Comparison of ENCODE assay signal across 15 cellular contexts in the genomic region with DNA sequence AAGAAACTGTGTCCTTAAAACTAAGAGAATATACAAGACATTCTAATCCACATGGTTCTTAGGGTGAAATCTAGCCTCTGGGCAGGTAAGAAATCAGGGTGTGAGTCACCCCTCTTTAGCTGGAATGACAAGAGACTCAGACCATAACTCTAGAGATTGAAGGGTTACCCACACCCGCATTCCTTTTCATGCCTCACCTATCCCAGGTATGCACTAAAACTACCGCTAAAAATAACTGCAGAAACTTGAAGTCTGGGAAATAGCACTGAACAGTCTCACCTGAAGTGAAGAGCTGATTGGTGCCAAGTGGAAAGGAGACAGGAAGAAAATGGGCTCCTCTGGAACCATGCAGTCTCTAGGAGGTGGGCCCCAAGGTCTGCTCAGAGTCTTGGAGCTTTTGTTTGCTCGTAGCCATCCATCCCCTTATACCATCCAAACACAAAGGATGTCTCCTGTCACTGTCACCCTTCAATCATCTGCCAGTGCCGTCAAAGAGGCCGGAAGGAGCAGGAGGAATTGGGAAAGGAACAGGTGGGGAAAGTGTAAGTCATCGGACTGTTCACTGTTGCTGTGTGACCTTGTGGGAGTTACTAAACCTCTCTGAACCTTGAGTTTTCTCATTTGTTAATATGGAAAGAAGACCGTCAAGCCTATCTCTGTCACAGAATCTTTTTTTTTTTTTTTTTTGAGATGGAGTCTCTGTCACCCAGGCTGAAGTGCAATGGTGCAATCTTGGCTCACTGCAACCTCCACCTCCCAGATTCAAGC. TPM values are rescaled to one million over a fixed set of nuclear protein-coding genes. Genes with fewer than 3 reads are reported as not detected.
DNase-seq lines count a peak whose midpoint lies in the region; ATAC-seq and TF ChIP-seq lines count a peak whose summit lies in the region.
"Had no signal": no experiment of that assay in that cellular context is flagged by ENCODE, and none has a peak within 500 bp of the region (broad histone marks: within the 10 kb centered on the region; RNA-seq: fewer than 3 reads in every experiment).

No MANE protein-coding gene starts in this region.

- H3K9me3 ChIP-seq in HUES48 (ENCODE audit: control insufficient read depth, insufficient read depth, low read length): no peaks in the 10 kb centered on the region
- H3K9me3 ChIP-seq in breast epithelium: no peaks in the 10 kb centered on the region
- H3K9me3 ChIP-seq: MG63 had no signal

- no peaks in the 10 kb centered on the region for H3K27me3 ChIP-seq in HUES48 (ENCODE audit: control insufficient read depth, insufficient read depth, low read length)
- H3K27me3 ChIP-seq in breast epithelium: no peaks in the 10 kb centered on the region
- H3K27me3 ChIP-seq: MG63 had no signal

- peaks cover 8% of the 10 kb centered on the region for H3K4me1 ChIP-seq in HUES48 (ENCODE audit: control insufficient read depth, insufficient read depth, low read length)
- no peaks in the 10 kb centered on the region for H3K4me1 ChIP-seq in breast epithelium

- no peak for TF ChIP-seq POLR2A in breast epithelium (IDR thresholded peaks at IDR 0.05)

- DNase-seq in AG08395 (ENCODE audit: low spot score) (peak; percentile 28), breast epithelium (ENCODE audit: low spot score in 2 of 2) (no peak), mesothelial cell of epicardium (ENCODE audit: low spot score in 2 of 2, unreplicated experiment in 2 of 2) (no peak), NCI-H2081 (lab: John Stamatoyannopoulos, UW) (no peak)
- DNase-seq: activated CD8-positive, alpha-beta memory T cell treated with anti-CD3 and anti-CD28 coated beads, Interleukin-2, amount 50 U/mL, for 48 hours; MG63; NCI-H446; stimulated activated CD4-positive, alpha-beta T cell treated with anti-CD3 and anti-CD28 coated beads, Interleukin-15, amount 100 ng/mL, for 24 hours; T-cell had no signal

- no peaks in the 10 kb centered on the region for H3K27me3 Mint-ChIP-seq in mesothelial cell of epicardium (ENCODE audit: low read depth)
- H3K27me3 Mint-ChIP-seq: stimulated activated naive CD8-positive, alpha-beta T cell treated with anti-CD3 and anti-CD28 coated beads, Interleukin-15, Interleukin-2, amounts not matched to agents 100 ng/mL and 50 ng/mL, for 24 hours; T-cell had no signal

- H3K9ac ChIP-seq in HUES48 (ENCODE audit: low read depth, low read length): no peak overlapping the region

- peaks cover 26% of the 10 kb centered on the region for H3K36me3 Mint-ChIP-seq in mesothelial cell of epicardium

- H3K36me3 ChIP-seq in HUES48 (ENCODE audit: control insufficient read depth, insufficient read depth, low read length): peaks cover 35% of the 10 kb centered on the region
- H3K36me3 ChIP-seq in breast epithelium: no peaks in the 10 kb centered on the region

- H3K27ac Mint-ChIP-seq in mesothelial cell of epicardium: peak overlapping the region; percentile 89
- H3K27ac Mint-ChIP-seq: CD14-positive monocyte; stimulated activated naive CD8-positive, alpha-beta T cell treated with anti-CD3 and anti-CD28 coated beads, Interleukin-15, Interleukin-2, amounts not matched to agents 100 ng/mL and 50 ng/mL, for 24 hours had no signal

- intact Hi-C loops in breast epithelium (cut with DNase I; ENCODE audit: low total_unique reads): no loop called here

- peaks cover 27% of the 10 kb centered on the region for H3K4me1 Mint-ChIP-seq in mesothelial cell of epicardium

- no peak for ATAC-seq in HG02884 (IDR thresholded peaks at IDR 0.05; ENCODE audit: unreplicated experiment)
- no peak for ATAC-seq in HG02840 (IDR thresholded peaks at IDR 0.05; ENCODE audit: low FRiP score, unreplicated experiment)
- ATAC-seq in GM18520 (IDR thresholded peaks at IDR 0.05; ENCODE audit: unreplicated experiment): no peak
- ATAC-seq: T-cell had no signal

- peak overlapping the region; percentile 35 for H3K27ac ChIP-seq in HUES48 (ENCODE audit: low read depth, low read length)
- H3K27ac ChIP-seq in breast epithelium: peak overlapping the region; percentile 62 to 74

- H3K4me3 Mint-ChIP-seq in mesothelial cell of epicardium: no peak overlapping the region
- H3K4me3 Mint-ChIP-seq: CD14-positive monocyte; stimulated activated naive CD8-positive, alpha-beta T cell treated with anti-CD3 and anti-CD28 coated beads, Interleukin-15, Interleukin-2, amounts not matched to agents 100 ng/mL and 50 ng/mL, for 24 hours; T-cell had no signal

- H3K4me3 ChIP-seq in HUES48 (ENCODE audit: low read depth, low read length) (no peak overlapping the region), breast epithelium (no peak overlapping the region)
- H3K4me3 ChIP-seq: MG63 had no signal

- no peaks in the 10 kb centered on the region for H3K9me3 Mint-ChIP-seq in mesothelial cell of epicardium
- H3K9me3 Mint-ChIP-seq: stimulated activated naive CD8-positive, alpha-beta T cell treated with anti-CD3 and anti-CD28 coated beads, Interleukin-15, Interleukin-2, amounts not matched to agents 100 ng/mL and 50 ng/mL, for 24 hours; T-cell had no signal

- TF ChIP-seq CTCF in breast epithelium (IDR thresholded peaks at IDR 0.05) (no peak), mesothelial cell of epicardium (IDR thresholded peaks at IDR 0.05; ENCODE audit: unreplicated experiment) (no peak)

RNA-seq across cellular contexts. Expression of gene DDX47, which starts 22.4 kb away (rescaled TPM):
- total RNA-seq in breast epithelium: 10 to 100 TPM; 44.8 to 81.1 (median 60.0) TPM
- 69.3 to 70.8 TPM (median 70.4 TPM) in 3 replicates for total RNA-seq in mesothelial cell of epicardium

RNA-seq across cellular contexts. Expression of gene APOLD1, which starts 50.1 kb away (rescaled TPM):
- total RNA-seq in breast epithelium: 100 to 1,000 TPM in 1 of 3 donors, 10 to 100 TPM in 2; 26.7 to 236 (median 41.4) TPM
- total RNA-seq in mesothelial cell of epicardium: 3.0 to 5.1 TPM (median 3.9 TPM) in 3 replicates

RNA-seq across cellular contexts. Expression of gene GPRC5A, which starts 55.8 kb away (rescaled TPM):
- 10 to 100 TPM; 10.9 to 40.1 (median 21.6) TPM for total RNA-seq in breast epithelium
- total RNA-seq in mesothelial cell of epicardium: 107 to 116 TPM (median 108 TPM) in 3 replicates
